ENCODE assay signal across 10 cellular contexts in genomic region chr11:370087-370941, GRCh38. TPM values are rescaled to one million over a fixed set of nuclear protein-coding genes. Genes with fewer than 3 reads are reported as not detected.
A peak's percentile ranks its signal among the peaks of the same experiment; 100 is the strongest.
DNase-seq lines count a peak whose midpoint lies in the region; ATAC-seq, FAIRE-seq and TF ChIP-seq lines count a peak whose summit lies in the region.
"Had no signal": no experiment of that assay in that cellular context is flagged by ENCODE, and none has a peak within 500 bp of the region (broad histone marks: within the 10 kb centered on the region; RNA-seq: fewer than 3 reads in every experiment).

No MANE protein-coding gene starts in this region.

- no peaks in the 10 kb centered on the region for H3K79me2 ChIP-seq in mesendoderm (ENCODE audit: control insufficient read depth, insufficient read depth, low read length)

- no peak overlapping the region for H3K23ac ChIP-seq in mesendoderm (ENCODE audit: low read length)

- H4K20me1 ChIP-seq in BLaER1, result peaks cover 10% of the 10 kb centered on the region; the same call in 1 of the 2 replicates

- H2BK5ac ChIP-seq in mesendoderm (ENCODE audit: low read length), result no peak overlapping the region

- peak overlapping the region; percentile 60 for H3K4me3 ChIP-seq in BLaER1
- peak overlapping the region; percentile 56 for H3K4me3 ChIP-seq in HFF-Myc (replicated peaks; ENCODE audit: low read depth, low read length)
- peak overlapping the region; percentile 42 for H3K4me3 ChIP-seq in bronchial epithelial cell (ENCODE audit: low read depth, low read length)
- H3K4me3 ChIP-seq in mesendoderm (ENCODE audit: low read length), result peak overlapping the region; percentile 60
- H3K4me3 ChIP-seq: testis had no signal

- peak overlapping the region; percentile 66 for H3K18ac ChIP-seq in mesendoderm (ENCODE audit: low read length)

- ATAC-seq in HG02973 (IDR thresholded peaks at IDR 0.05; ENCODE audit: unreplicated experiment), result no peak
- ATAC-seq in GM18519 (IDR thresholded peaks at IDR 0.05; ENCODE audit: low FRiP score, unreplicated experiment), result no peak

- DNase-seq in HFF-Myc (ENCODE audit: extremely low read depth, low read depth) (no peak), bronchial epithelial cell (ENCODE audit: low read depth) (no peak), mesendoderm (no peak), MV-4-11 (lab: John Stamatoyannopoulos, UW) (no peak)
- no peak for DNase-seq in stimulated activated CD4-positive, alpha-beta T cell treated with anti-CD3 and anti-CD28 coated beads, Interleukin-15, amount 100 ng/mL, for 24 hours
- DNase-seq: NCI-H1694 treated with DMSO at 0.1 percent for 48 hours, testis had no signal

- no peaks in the 10 kb centered on the region for H3K79me1 ChIP-seq in mesendoderm (ENCODE audit: low read length)

- peaks cover 49% of the 10 kb centered on the region for H3K27me3 ChIP-seq in BLaER1
- H3K27me3 ChIP-seq in bronchial epithelial cell (ENCODE audit: control insufficient read depth, insufficient read depth, low read length), result peaks cover 15% of the 10 kb centered on the region
- H3K27me3 ChIP-seq in mesendoderm (ENCODE audit: insufficient read depth, low read length, poor library complexity), result no peaks in the 10 kb centered on the region
- H3K27me3 ChIP-seq: testis had no signal

- H3K9ac ChIP-seq in BLaER1 (peak overlapping the region; percentile 53; the same call in 1 of the 2 replicates), mesendoderm (ENCODE audit: low read length) (peak overlapping the region; percentile 84)

- TF ChIP-seq CTCF in HFF-Myc (IDR thresholded peaks at IDR 0.05; ENCODE audit: low read depth, low read length, missing control alignments) (no peak), bronchial epithelial cell (IDR thresholded peaks at IDR 0.05; ENCODE audit: insufficient read depth, low read length, severe bottlenecking) (no peak)

- H3K4ac ChIP-seq in mesendoderm (ENCODE audit: low read depth, low read length), result no peak overlapping the region

- H3K9me3 ChIP-seq in BLaER1, result no peaks in the 10 kb centered on the region
- H3K9me3 ChIP-seq: testis had no signal

- peaks cover 30% of the 10 kb centered on the region for H3K4me1 ChIP-seq in BLaER1
- peaks cover 5% of the 10 kb centered on the region for H3K4me1 ChIP-seq in mesendoderm (ENCODE audit: control insufficient read depth, low read depth, low read length)

- no peak overlapping the region for H4K5ac ChIP-seq in mesendoderm (ENCODE audit: low read length)

- no peak overlapping the region for H2BK15ac ChIP-seq in mesendoderm (replicated peaks; ENCODE audit: low read depth)

- no peak overlapping the region for H2BK120ac ChIP-seq in mesendoderm (ENCODE audit: low read depth, low read length)

- FAIRE-seq in bronchial epithelial cell (lab: Jason Lieb, UNC), result no peak

- H3K27ac ChIP-seq in BLaER1 (no peak overlapping the region), mesendoderm (ENCODE audit: low read depth, low read length) (no peak overlapping the region)
- H3K27ac ChIP-seq: testis had no signal

- H3K56ac ChIP-seq in mesendoderm (ENCODE audit: low read length), result peak overlapping the region; percentile 77

- no peak overlapping the region for H4K8ac ChIP-seq in mesendoderm (ENCODE audit: low read depth, low read length)

- no peak overlapping the region for H2AK5ac ChIP-seq in mesendoderm (ENCODE audit: low read length)

- WGBS in mesendoderm (ENCODE audit: extremely low coverage, insufficient coverage, low lambda C conversion rate), result no CpG with 5 or more reads among the region's 40 CpGs

- H3K36me3 ChIP-seq in BLaER1, result 0 out of 2 replicates have a peak, but pooled peaks cover 5% of the 10 kb centered on the region
- H3K36me3 ChIP-seq in bronchial epithelial cell (ENCODE audit: control insufficient read depth, insufficient read depth, low read length), result peaks cover 5% of the 10 kb centered on the region
- peaks cover 4% of the 10 kb centered on the region for H3K36me3 ChIP-seq in mesendoderm (ENCODE audit: control insufficient read depth, insufficient read depth, low read length)

- H3K4me2 ChIP-seq in BLaER1 (peak overlapping the region; percentile 59), mesendoderm (ENCODE audit: low read length) (peak overlapping the region; percentile 77)

RNA-seq across cellular contexts. Expression of gene B4GALNT4, which starts 1.0 kb away (rescaled TPM):
- 10.8 and 11.4 TPM in 2 replicates for total RNA-seq in bronchial epithelial cell
- 24.9 TPM for polyA plus RNA-seq in mesendoderm (2013, experiment 1 of 2)
- 24.4 TPM for polyA plus RNA-seq in mesendoderm (2013, experiment 2 of 2)

RNA-seq across cellular contexts. Expression of gene PKP3, which starts 23.7 kb away (rescaled TPM):
- 231 and 328 TPM in 2 replicates for total RNA-seq in bronchial epithelial cell
- polyA plus RNA-seq in mesendoderm (2013, experiment 1 of 2), result 13.1 TPM
- polyA plus RNA-seq in mesendoderm (2013, experiment 2 of 2), result 14.1 TPM

RNA-seq across cellular contexts. Expression of gene SIGIRR, which starts 44.5 kb away (rescaled TPM):
- total RNA-seq in bronchial epithelial cell, result 15.9 and 24.7 TPM in 2 replicates
- 24.9 TPM for polyA plus RNA-seq in mesendoderm (2013, experiment 1 of 2)
- 26.3 TPM for polyA plus RNA-seq in mesendoderm (2013, experiment 2 of 2)

RNA-seq across cellular contexts. Expression of gene IFITM3, which starts 49.7 kb away (rescaled TPM):
- 4.5 and 14.5 TPM in 2 replicates for total RNA-seq in bronchial epithelial cell
- 612 TPM for polyA plus RNA-seq in mesendoderm (2013, experiment 1 of 2)
- 633 TPM for polyA plus RNA-seq in mesendoderm (2013, experiment 2 of 2)

RNA-seq across cellular contexts. Expression of gene IFITM1, which starts 56.5 kb away (rescaled TPM):
- 1.2 and 1.8 TPM in 2 replicates for total RNA-seq in bronchial epithelial cell
- polyA plus RNA-seq in mesendoderm (2013, experiment 1 of 2), result 1,155 TPM
- polyA plus RNA-seq in mesendoderm (2013, experiment 2 of 2), result 1,131 TPM
